1 cellular context compared by ENCODE assay signal in genomic region chr10:133366751-133367150, GRCh38.
TF ChIP-seq lines count a peak whose summit lies in the region.

No MANE protein-coding gene starts in this region.

TF ChIP-seq in K562, 482 proteins besides CTCF, POLR2A, EP300 and RAD21:
- TF ChIP-seq RBFOX2 (IDR thresholded peaks at IDR 0.05; ENCODE audit: low read depth, low read length): 0 out of 2 replicates have a peak, but pooled peaks have one; percentile 22
- TF ChIP-seq, protein P1, sequence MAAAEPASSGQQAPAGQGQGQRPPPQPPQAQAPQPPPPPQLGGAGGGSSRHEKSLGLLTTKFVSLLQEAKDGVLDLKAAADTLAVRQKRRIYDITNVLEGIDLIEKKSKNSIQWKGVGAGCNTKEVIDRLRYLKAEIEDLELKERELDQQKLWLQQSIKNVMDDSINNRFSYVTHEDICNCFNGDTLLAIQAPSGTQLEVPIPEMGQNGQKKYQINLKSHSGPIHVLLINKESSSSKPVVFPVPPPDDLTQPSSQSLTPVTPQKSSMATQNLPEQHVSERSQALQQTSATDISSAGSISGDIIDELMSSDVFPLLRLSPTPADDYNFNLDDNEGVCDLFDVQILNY (CRISPR knock-in tag; IDR thresholded peaks at IDR 0.05): no peak
TF ChIP-seq in K562: peak in this region for 1.
